ENCODE assay signal across 19 cellular contexts in the genomic region with DNA sequence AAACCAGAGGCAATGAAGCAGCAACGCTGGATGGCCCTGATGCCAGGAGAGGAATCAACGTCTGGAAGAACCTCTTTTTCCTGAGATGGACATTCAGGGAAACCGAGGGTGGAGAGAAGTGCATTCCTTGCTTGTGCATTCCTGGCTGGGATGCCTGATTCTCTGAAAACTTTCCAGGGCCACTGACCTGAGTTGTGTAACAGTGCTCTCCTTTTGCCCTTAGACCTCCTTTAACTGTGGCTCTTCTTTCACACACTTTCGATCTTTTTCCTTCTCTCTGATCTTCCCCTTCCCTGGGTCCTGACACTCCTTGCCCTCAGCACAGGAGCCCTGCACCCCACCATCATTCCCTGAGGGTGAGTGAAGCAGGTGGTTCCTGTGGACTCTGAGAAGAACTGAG. TPM values are rescaled to one million over a fixed set of nuclear protein-coding genes. Genes with fewer than 3 reads are reported as not detected.
DNase-seq lines count a peak whose midpoint lies in the region; ATAC-seq and TF ChIP-seq lines count a peak whose summit lies in the region.
"Had no signal": no experiment of that assay in that cellular context is flagged by ENCODE, and none has a peak within 500 bp of the region (broad histone marks: within the 10 kb centered on the region; RNA-seq: fewer than 3 reads in every experiment).

No MANE protein-coding gene starts in this region.

- H3K9me3 ChIP-seq in PC-9 (ENCODE audit: insufficient read depth, low read depth) (no peaks in the 10 kb centered on the region), liver (ENCODE audit: control insufficient read depth in 4 of 4, low read length in 3 of 4) (no peaks in the 10 kb centered on the region), trophoblast cell (ENCODE audit: insufficient read depth, low read depth, low read length) (peaks cover 3% of the 10 kb centered on the region), colonic mucosa (no peaks in the 10 kb centered on the region)
- H3K9me3 ChIP-seq: BLaER1 had no signal

- no peak overlapping the region for H4K12ac ChIP-seq in trophoblast cell (ENCODE audit: low read depth, low read length)

- H3K4me3 ChIP-seq in PC-9 (peak overlapping the region; percentile 12; the same call in 1 of the 2 replicates), liver (ENCODE audit: low read depth in 1 of 3, low read length in 3 of 3) (no peak overlapping the region), trophoblast cell (ENCODE audit: low read depth, low read length) (no peak overlapping the region), colonic mucosa (no peak overlapping the region)
- H3K4me3 ChIP-seq: BLaER1, K562, SK-N-MC had no signal

- H3K36me3 ChIP-seq in PC-9 (ENCODE audit: low read depth) (no peaks in the 10 kb centered on the region), liver (ENCODE audit: control insufficient read depth in 4 of 4, insufficient read depth in 3 of 4, low read depth in 1 of 4, low read length in 3 of 4) (no peaks in the 10 kb centered on the region), trophoblast cell (ENCODE audit: control insufficient read depth in 1 of 2, insufficient read depth in 2 of 2, low read length in 2 of 2) (no peaks in the 10 kb centered on the region), colonic mucosa (no peaks in the 10 kb centered on the region)
- H3K36me3 ChIP-seq: BLaER1 had no signal

- no peaks in the 10 kb centered on the region for H3K27me3 ChIP-seq in PC-9 (ENCODE audit: insufficient read depth, low read depth)
- H3K27me3 ChIP-seq in liver (ENCODE audit: control insufficient read depth in 4 of 4, insufficient read depth in 4 of 4, low read length in 3 of 4): peaks cover 0 to 2% (median 0%) of the 10 kb centered on the region in 4 donors
- H3K27me3 ChIP-seq in trophoblast cell (ENCODE audit: insufficient read depth, low read length): no peaks in the 10 kb centered on the region
- H3K27me3 ChIP-seq in colonic mucosa: no peaks in the 10 kb centered on the region

- no peaks in the 10 kb centered on the region for H3K9me3 Mint-ChIP-seq in T-helper 2 cell treated with Interferon-gamma antibody and Interleukin-4, amounts not matched to agents 5 μg/mL and 100 μg/mL, for 36 hours
- H3K9me3 Mint-ChIP-seq: H9 had no signal

- peak overlapping the region; percentile 33 for H4K8ac ChIP-seq in trophoblast cell (ENCODE audit: low read depth, low read length)

- H3K4me3 Mint-ChIP-seq in T-helper 2 cell treated with Interferon-gamma antibody and Interleukin-4, amounts not matched to agents 5 μg/mL and 100 μg/mL, for 36 hours: no peak overlapping the region
- H3K4me3 Mint-ChIP-seq: H9 had no signal

- intact Hi-C loops in PC-9 (cut with micrococcal nuclease; ENCODE audit: unreplicated experiment) (no loop called here), colonic mucosa (cut with DNase I) (no loop called here)

- 34% methylated on average over 4 of the region's 4 CpGs for WGBS in liver
- WGBS in trophoblast cell (ENCODE audit: extremely low coverage, insufficient coverage, insufficient read length): no CpG with 5 or more reads among the region's 4 CpGs

- H3K4me2 ChIP-seq in PC-9 (peak overlapping the region; percentile 70), trophoblast cell (ENCODE audit: low read length) (peak overlapping the region; percentile 28)
- H3K4me2 ChIP-seq: BLaER1 had no signal

- H3K23ac ChIP-seq in trophoblast cell (ENCODE audit: low read length): no peak overlapping the region

- H4K91ac ChIP-seq in trophoblast cell (ENCODE audit: low read depth, low read length): peak overlapping the region; percentile 60

- no peak for TF ChIP-seq RAD21 in liver (IDR thresholded peaks at IDR 0.05)

- no peak overlapping the region for H3K18ac ChIP-seq in trophoblast cell (ENCODE audit: low read length)

- H3K4me1 ChIP-seq in PC-9 (replicated peaks; ENCODE audit: insufficient read depth): peaks cover 62% of the 10 kb centered on the region
- H3K4me1 ChIP-seq in liver (ENCODE audit: control insufficient read depth in 4 of 4, insufficient read depth in 4 of 4, low read length in 3 of 4): peaks cover 0 to 9% (median 8%) of the 10 kb centered on the region in 4 donors
- peaks cover 29 to 37% of the 10 kb centered on the region in 2 experiments for H3K4me1 ChIP-seq in trophoblast cell (ENCODE audit: control insufficient read depth in 1 of 2, insufficient read depth in 2 of 2, low read length in 2 of 2)
- H3K4me1 ChIP-seq in colonic mucosa: no peaks in the 10 kb centered on the region

- H2BK12ac ChIP-seq in trophoblast cell (ENCODE audit: low read length): peak overlapping the region; percentile 34

- TF ChIP-seq CTCF in PC-9 (conservative IDR thresholded peaks at IDR 0.05) (no peak), liver (IDR thresholded peaks at IDR 0.05; ENCODE audit: low read depth, low read length, missing input control) (no peak), colonic mucosa (IDR thresholded peaks at IDR 0.05) (no peak)

- BruUV-seq in PC-9 (replicated peaks; lab: Mats Ljungman, UMichigan): no TSS peak

- H3K79me2 ChIP-seq in PC-9 (ENCODE audit: low read depth) (no peaks in the 10 kb centered on the region), trophoblast cell (ENCODE audit: control insufficient read depth, insufficient read depth, low read length, poor library complexity) (peaks cover 2% of the 10 kb centered on the region)

- H3K4ac ChIP-seq in trophoblast cell (ENCODE audit: low read depth, low read length): no peak overlapping the region

- peak overlapping the region; percentile 26 for H3K14ac ChIP-seq in trophoblast cell (ENCODE audit: low read length)

- H2BK5ac ChIP-seq in trophoblast cell (ENCODE audit: low read depth, low read length, poor library complexity): peak overlapping the region; percentile 59

- H2BK120ac ChIP-seq in trophoblast cell (ENCODE audit: insufficient read depth, low read length, poor library complexity): peak overlapping the region; percentile 20

- POLR2A ChIA-PET in PC-9 (lab: Charles Lee; ENCODE audit: unreplicated experiment): no interaction called here

- H3K9me2 ChIP-seq in PC-9 (ENCODE audit: insufficient read depth): no peaks in the 10 kb centered on the region

- H3K27ac ChIP-seq in PC-9: peak overlapping the region; percentile 83
- no peak overlapping the region for H3K27ac ChIP-seq in liver (ENCODE audit: low read depth in 1 of 2, low read length in 2 of 2)
- H3K27ac ChIP-seq in trophoblast cell (ENCODE audit: low read depth, low read length): peak overlapping the region; percentile 69
- H3K27ac ChIP-seq in colonic mucosa: no peak overlapping the region
- H3K27ac ChIP-seq: BLaER1, HL-60, SK-N-MC had no signal

- H3F3A ChIP-seq in PC-9 (ENCODE audit: insufficient read depth, low read depth): peaks cover 18% of the 10 kb centered on the region

- H2AK5ac ChIP-seq in trophoblast cell (ENCODE audit: low read length): peak overlapping the region; percentile 36

- DNase-seq in ELF-1 (ENCODE audit: low read depth, low spot score) (peak; percentile 26), PC-9 (peak in 1 of 2 experiments; percentile 63), trophoblast cell (peak in 1 of 2 donors; percentile 46), colonic mucosa (no peak), DMS153 (lab: John Stamatoyannopoulos, UW) (no peak)
- DNase-seq in T-helper 2 cell treated with Interferon-gamma antibody and Interleukin-4, amounts not matched to agents 5 μg/mL and 100 μg/mL, for 36 hours (ENCODE audit: low spot score): no peak
- DNase-seq: DMS 273 treated with DMSO at 0.1 percent for 48 hours, H9, NCI-H1436, NCI-H2081, NCI-H510A treated with DMSO at 0.1 percent for 48 hours, NCI-H82 had no signal

- H4K20me1 ChIP-seq in PC-9 (ENCODE audit: insufficient read depth): no peaks in the 10 kb centered on the region
- H4K20me1 ChIP-seq: BLaER1 had no signal

- H3K27ac Mint-ChIP-seq in T-helper 2 cell treated with Interferon-gamma antibody and Interleukin-4, amounts not matched to agents 5 μg/mL and 100 μg/mL, for 36 hours: no peak overlapping the region
- H3K27ac Mint-ChIP-seq: H9 had no signal

- peaks cover 29% of the 10 kb centered on the region for H3K79me1 ChIP-seq in trophoblast cell (ENCODE audit: low read length)

- H3K27me3 Mint-ChIP-seq in T-helper 2 cell treated with Interferon-gamma antibody and Interleukin-4, amounts not matched to agents 5 μg/mL and 100 μg/mL, for 36 hours (ENCODE audit: low read depth): peaks cover 66% of the 10 kb centered on the region

- H2AFZ ChIP-seq in PC-9 (no peak overlapping the region), trophoblast cell (ENCODE audit: insufficient read depth, low read length, poor library complexity) (no peak overlapping the region)

- peaks cover 3% of the 10 kb centered on the region for H3K4me1 Mint-ChIP-seq in T-helper 2 cell treated with Interferon-gamma antibody and Interleukin-4, amounts not matched to agents 5 μg/mL and 100 μg/mL, for 36 hours (ENCODE audit: low read depth)

- no peak for ATAC-seq in HG02885 (IDR thresholded peaks at IDR 0.05; ENCODE audit: poor library complexity, unreplicated experiment)
- ATAC-seq: K562 had no signal

- no peaks in the 10 kb centered on the region for H3K36me3 Mint-ChIP-seq in T-helper 2 cell treated with Interferon-gamma antibody and Interleukin-4, amounts not matched to agents 5 μg/mL and 100 μg/mL, for 36 hours (ENCODE audit: low read depth)

- CTCF ChIA-PET in PC-9 (lab: Charles Lee): no interaction called here

- H3K9ac ChIP-seq in liver (ENCODE audit: low read depth in 1 of 2, low read length in 2 of 2): no peak overlapping the region
- no peak overlapping the region for H3K9ac ChIP-seq in trophoblast cell (ENCODE audit: low read length)
- H3K9ac ChIP-seq in colonic mucosa (ENCODE audit: low read depth in 2 of 2, low read length in 2 of 2): no peak overlapping the region
- H3K9ac ChIP-seq: BLaER1 had no signal

RNA-seq across cellular contexts. Expression of gene SP2, which starts 20.4 kb away (rescaled TPM):
- 13.5 and 18.0 TPM in 2 replicates for total RNA-seq in PC-9 (2021)
- 1 to 10 TPM; 2.2 to 3.5 TPM for total RNA-seq in liver
- polyA plus RNA-seq in liver: 1 to 10 TPM; 4.1 to 5.7 TPM
- 30.0 and 30.4 TPM in 2 replicates for polyA plus RNA-seq in trophoblast cell (2013)
- 10 to 100 TPM; 18.1 to 21.6 TPM for total RNA-seq in colonic mucosa

RNA-seq across cellular contexts. Expression of gene SP6, which starts 24.6 kb away (rescaled TPM):
- 13.3 and 14.9 TPM in 2 replicates for total RNA-seq in PC-9 (2021)
- total RNA-seq in liver: under 1 TPM; 0.08 to 0.09 TPM
- under 1 TPM; 0.03 to 0.04 TPM for polyA plus RNA-seq in liver
- 209 and 234 TPM in 2 replicates for polyA plus RNA-seq in trophoblast cell (2013)
- total RNA-seq in colonic mucosa: 1 to 10 TPM; 8.7 to 8.8 TPM

RNA-seq across cellular contexts. Expression of gene SCRN2, which starts 34.5 kb away (rescaled TPM):
- total RNA-seq in PC-9 (2021) (31.7 and 43.9 TPM in 2 replicates), liver (10 to 100 TPM; 17.8 to 21.4 TPM), colonic mucosa (10 to 100 TPM; 36.8 to 40.0 TPM)
- 10 to 100 TPM; 19.2 to 27.4 TPM for polyA plus RNA-seq in liver
- polyA plus RNA-seq in trophoblast cell (2013): 19.9 and 20.8 TPM in 2 replicates

RNA-seq across cellular contexts. Expression of gene LRRC46, which starts 44.1 kb away (rescaled TPM):
- total RNA-seq in PC-9 (2021) (1.5 and 1.9 TPM in 2 replicates), liver (under 1 TPM; under 0.01 to 0.28 TPM), colonic mucosa (under 1 TPM; 0.20 to 0.21 TPM)
- under 1 TPM; 0.36 to 0.43 TPM for polyA plus RNA-seq in liver
- 0.29 and 0.42 TPM in 2 replicates for polyA plus RNA-seq in trophoblast cell (2013)
- total RNA-seq: Daoy had no signal

RNA-seq across cellular contexts. Expression of gene MRPL10, which starts 44.2 kb away (rescaled TPM):
- 50.1 and 63.8 TPM in 2 replicates for total RNA-seq in PC-9 (2021)
- total RNA-seq in liver: 10 to 100 TPM; 10.2 to 10.6 TPM
- polyA plus RNA-seq in liver: 10 to 100 TPM; 15.1 to 24.9 TPM
- polyA plus RNA-seq in trophoblast cell (2013): 43.6 and 46.2 TPM in 2 replicates
- 10 to 100 TPM; 32.2 to 50.8 TPM for total RNA-seq in colonic mucosa

Comparison
In these comparisons a context has a peak if more than half of its experiments do, and no peak if none do; other contexts are left out.
1. H3K27ac ChIP-seq: peak in PC-9 (single experiment) and trophoblast cell (single experiment); none in liver (0 of 2) and colonic mucosa (single experiment).
2. RNA of gene SP6, which starts 24.6 kb away (total RNA-seq): 13.3 to 14.9 TPM in PC-9 and 8.7 to 8.8 TPM in colonic mucosa; 0.08 to 0.09 TPM in liver; every median in the first group is over 4 times any median in the second.